20 cellular contexts compared by ENCODE assay signal in genomic region chr13:41232715-41233114, GRCh38.
"Had no signal": no experiment of that assay in that cellular context is flagged by ENCODE, and none has a peak within 500 bp of the region (broad histone marks: within the 10 kb centered on the region; RNA-seq: fewer than 3 reads in every experiment).

No MANE protein-coding gene starts in this region.

- H3K4me1 Mint-ChIP-seq: activated CD4-positive, alpha-beta memory T cell treated with anti-CD3 and anti-CD28 coated beads, Interleukin-2, amount 10 ng/mL, durations not matched to agents 7 days and 5 days had no signal

- H3K27ac ChIP-seq: coronary artery, left lung, ovary, thoracic aorta had no signal

- H3K27me3 Mint-ChIP-seq: activated CD4-positive, alpha-beta memory T cell treated with anti-CD3 and anti-CD28 coated beads, Interleukin-2, amount 10 ng/mL, durations not matched to agents 7 days and 5 days; naive thymus-derived CD4-positive, alpha-beta T cell; T-helper 17 cell had no signal

- H3K27me3 ChIP-seq: left lung, ovary had no signal

- DNase-seq: activated CD4-positive, alpha-beta memory T cell treated with anti-CD3 and anti-CD28 coated beads, Interleukin-2, amount 10 ng/mL, durations not matched to agents 7 days and 5 days; activated CD4-positive, alpha-beta T cell treated with anti-CD3 and anti-CD28 coated beads for 4 hours; activated gamma-delta T cell; activated T-cell treated with anti-CD3 and anti-CD28 coated beads, Interleukin-2, amount 50 U/mL, for 4 hours; amygdala; central memory CD4-positive, alpha-beta T cell; effector CD8-positive, alpha-beta T cell; left lung; mucosa of descending colon; naive thymus-derived CD4-positive, alpha-beta T cell; ovary; stimulated activated CD4-positive, alpha-beta T cell treated with anti-CD3 and anti-CD28 coated beads, Interleukin-1b, Interleukin-23, amount 100 ng/mL, for 48 hours; T-helper 17 cell had no signal

- ATAC-seq: activated naive CD4-positive, alpha-beta T cell treated with anti-CD3 and anti-CD28 coated beads, Interleukin-2, amount 50 U/mL, for 72 hours; activated T-cell treated with anti-CD3 and anti-CD28 coated beads, Interleukin-2, amount 50 U/mL, for 4 hours; left lung; mucosa of descending colon; naive thymus-derived CD4-positive, alpha-beta T cell; T-helper 17 cell; WTC11 had no signal

- H3K4me3 Mint-ChIP-seq: activated CD4-positive, alpha-beta memory T cell treated with anti-CD3 and anti-CD28 coated beads, Interleukin-2, amount 10 ng/mL, durations not matched to agents 7 days and 5 days; activated T-cell treated with anti-CD3 and anti-CD28 coated beads, Interleukin-2, amount 50 U/mL, for 4 hours; brain; naive thymus-derived CD4-positive, alpha-beta T cell; T-helper 17 cell; WTC11 had no signal

- H3K36me3 ChIP-seq: ovary, thoracic aorta had no signal

- H3K4me3 ChIP-seq: coronary artery, left lung, mucosa of descending colon, ovary, thoracic aorta had no signal

- H3K9me3 Mint-ChIP-seq: activated CD4-positive, alpha-beta memory T cell treated with anti-CD3 and anti-CD28 coated beads, Interleukin-2, amount 10 ng/mL, durations not matched to agents 7 days and 5 days; activated naive CD4-positive, alpha-beta T cell treated with anti-CD3 and anti-CD28 coated beads, Interleukin-2, amount 50 U/mL, for 72 hours; activated T-cell treated with anti-CD3 and anti-CD28 coated beads, Interleukin-2, amount 50 U/mL, for 4 hours; brain; naive thymus-derived CD4-positive, alpha-beta T cell; WTC11 had no signal

- H3K9me3 ChIP-seq: left lung, mucosa of descending colon, ovary, thoracic aorta had no signal

- H3K27ac Mint-ChIP-seq: activated CD4-positive, alpha-beta memory T cell treated with anti-CD3 and anti-CD28 coated beads, Interleukin-2, amount 10 ng/mL, durations not matched to agents 7 days and 5 days; brain; T-helper 17 cell; WTC11 had no signal

- FAIRE-seq: islet of Langerhans, TTC549 had no signal
